Comparison of ENCODE assay signal across 20 cellular contexts in genomic region chr4:36439556-36439955, GRCh38.
A peak's percentile ranks its signal among the peaks of the same experiment; 100 is the strongest.
DNase-seq lines count a peak whose midpoint lies in the region; ATAC-seq, FAIRE-seq and TF ChIP-seq lines count a peak whose summit lies in the region.
"Had no signal": no experiment of that assay in that cellular context is flagged by ENCODE, and none has a peak within 500 bp of the region (broad histone marks: within the 10 kb centered on the region; RNA-seq: fewer than 3 reads in every experiment).

No MANE protein-coding gene starts in this region.

- peaks cover 8% of the 10 kb centered on the region for H3K4me1 ChIP-seq in neural progenitor cell
- H3K4me1 ChIP-seq: BLaER1 had no signal

- H3K4me1 Mint-ChIP-seq in neural progenitor cell: peaks cover 5% of the 10 kb centered on the region
- H3K4me1 Mint-ChIP-seq: CD14-positive monocyte; CD4-positive, alpha-beta memory T cell had no signal

- no peak for TF ChIP-seq CTCF in neural progenitor cell (IDR thresholded peaks at IDR 0.05)

- H3K9me3 ChIP-seq in neural progenitor cell (ENCODE audit: low read depth): no peaks in the 10 kb centered on the region
- H3K9me3 ChIP-seq: BLaER1 had no signal

- ATAC-seq in GM21576 (IDR thresholded peaks at IDR 0.05; ENCODE audit: unreplicated experiment): no peak
- ATAC-seq: HCT116 had no signal

- DNase-seq in NCI-H748 (lab: John Stamatoyannopoulos, UW; ENCODE audit: unreplicated experiment) (peak; percentile 60), NCI-H748 treated with DMSO at 0.1 percent for 48 hours (lab: John Stamatoyannopoulos, UW) (no peak), ecto neural progenitor cell (ENCODE audit: low spot score) (peak; percentile 56), neural progenitor cell (ENCODE audit: low spot score) (peak; percentile 80), GM19239 (ENCODE audit: insufficient read length, low spot score) (no peak)
- no peak for DNase-seq in stimulated activated CD4-positive, alpha-beta T cell treated with anti-CD3 and anti-CD28 coated beads, Interleukin-2, amount 100 ng/mL, for 24 hours
- DNase-seq: 8988T; CD4-positive, alpha-beta memory T cell; DMS153; DMS79; GDM1; HFFc6 had no signal

- peaks cover 2% of the 10 kb centered on the region for H3K36me3 Mint-ChIP-seq in neural progenitor cell
- H3K36me3 Mint-ChIP-seq: CD14-positive monocyte had no signal

- H2AFZ ChIP-seq in neural progenitor cell (replicated peaks): peak overlapping the region; percentile 34

- H3K4me2 ChIP-seq in neural progenitor cell: peak overlapping the region; percentile 61
- H3K4me2 ChIP-seq: BLaER1 had no signal

- H3K9ac ChIP-seq in neural progenitor cell: no peak overlapping the region
- H3K9ac ChIP-seq: BLaER1 had no signal

- H3K9me3 Mint-ChIP-seq in neural progenitor cell: peaks cover 5% of the 10 kb centered on the region

- no peaks in the 10 kb centered on the region for H3K79me2 ChIP-seq in neural progenitor cell (ENCODE audit: low read depth)

- FAIRE-seq in GM19239 (lab: Jason Lieb, UNC): no peak
- FAIRE-seq: GM12892, GM18507, H54 had no signal

- no peaks in the 10 kb centered on the region for H3F3A ChIP-seq in neural progenitor cell (ENCODE audit: low read depth)

- no peak overlapping the region for H3K4me3 Mint-ChIP-seq in neural progenitor cell
- H3K4me3 Mint-ChIP-seq: CD14-positive monocyte; CD4-positive, alpha-beta memory T cell; HFFc6 had no signal

- H3K27ac ChIP-seq in neural progenitor cell: no peak overlapping the region
- H3K27ac ChIP-seq: BLaER1, HL-60 had no signal

- peaks cover 3% of the 10 kb centered on the region for H3K27me3 Mint-ChIP-seq in neural progenitor cell (ENCODE audit: insufficient read depth, low read depth)

- H3K36me3 ChIP-seq in neural progenitor cell: no peaks in the 10 kb centered on the region
- H3K36me3 ChIP-seq: BLaER1 had no signal

- no peaks in the 10 kb centered on the region for H4K20me1 ChIP-seq in neural progenitor cell (ENCODE audit: low read depth)
- H4K20me1 ChIP-seq: BLaER1 had no signal

- no peak overlapping the region for H3K27ac Mint-ChIP-seq in neural progenitor cell
- H3K27ac Mint-ChIP-seq: CD14-positive monocyte, HFFc6 had no signal

- no peaks in the 10 kb centered on the region for H3K27me3 ChIP-seq in neural progenitor cell
- H3K27me3 ChIP-seq: BLaER1 had no signal

- no peak overlapping the region for H3K4me3 ChIP-seq in neural progenitor cell
- H3K4me3 ChIP-seq: BLaER1 had no signal

Comparison
In these comparisons a context has a peak if more than half of its experiments do, and no peak if none do; other contexts are left out.
1. DNase-seq: peak in NCI-H748 (single experiment), ecto neural progenitor cell (single experiment) and neural progenitor cell (single experiment); none in NCI-H748 treated with DMSO at 0.1 percent for 48 hours (single experiment), stimulated activated CD4-positive, alpha-beta T cell treated with anti-CD3 and anti-CD28 coated beads, Interleukin-2, amount 100 ng/mL, for 24 hours (0 of 2) and GM19239 (single experiment).